In genomic region chr22:44567378-44567841, GRCh38 we compare ENCODE assay signal across 8 cellular contexts.
DNase-seq lines count a peak whose midpoint lies in the region; ATAC-seq, FAIRE-seq and TF ChIP-seq lines count a peak whose summit lies in the region.
"Not testable (repeated sequence)": the region's sequence is repeated elsewhere in the genome, so short reads cannot be mapped to it uniquely, and the experiment has no call there.

No MANE protein-coding gene starts in this region.

- H3K9ac ChIP-seq in K562 (ENCODE audit: insufficient read depth in 1 of 2, low read depth in 2 of 2, low read length in 2 of 2) = not testable (repeated sequence)

- not testable (repeated sequence) for H3K36me3 ChIP-seq in K562 (ENCODE audit: control insufficient read depth, insufficient read depth, low read length)

- H3K4me2 ChIP-seq in K562 (ENCODE audit: insufficient read depth, low read length) = not testable (repeated sequence)

- not testable (repeated sequence) for FAIRE-seq in K562 (lab: Jason Lieb, UNC)

- POLR2A ChIA-PET in K562 (lab: Yijun Ruan, JAX) = interaction anchor here (1.0 kb wide), 1 partner anchor 9 kb away, joined by 3 read pairs; no protein-coding TSS in a partner anchor

- H3K27ac ChIP-seq in K562 (ENCODE audit: extremely low read depth, low read depth, low read length) = not testable (repeated sequence)

- WGBS in K562 (ENCODE audit: insufficient coverage, low coverage, missing lambda C conversion rate) = 0% methylated on average over 5 of the region's 8 CpGs

- peak; percentile 34 for DNase-seq in AG10803 (ENCODE audit: low read depth)
- peak; percentile 2 for DNase-seq in HT-29 (ENCODE audit: low spot score)
- peak; percentile 32 for DNase-seq in NCI-H748 (lab: John Stamatoyannopoulos, UW; ENCODE audit: unreplicated experiment)
- DNase-seq in SK-MEL-5 (ENCODE audit: low read depth, low spot score) = peak; percentile 36
- DNase-seq in K562 (ENCODE audit: extremely low read depth in 1 of 4, low spot score in 3 of 4) = not testable (repeated sequence)
- DNase-seq in epithelial cell of esophagus (ENCODE audit: low read depth) = peak; percentile 25
- DNase-seq in kidney tubule cell (ENCODE audit: low spot score) = peak; percentile 53
- DNase-seq in stimulated activated CD8-positive, alpha-beta memory T cell treated with anti-CD3 and anti-CD28 coated beads, Interleukin-4, amount 100 ng/mL, for 48 hours = peak; percentile 14

- H3K27me3 ChIP-seq in K562 (ENCODE audit: control insufficient read depth in 2 of 2, insufficient read depth in 2 of 2, low read length in 2 of 2) = peaks cover 0 to 31% of the 10 kb centered on the region in 2 experiments; a peak in 3 of 5 replicates

- not testable (repeated sequence) for H3K4me1 ChIP-seq in K562 (replicated peaks in 1 of 2; ENCODE audit: control insufficient read depth in 2 of 2, insufficient read depth in 2 of 2, low read length in 2 of 2)

- H3K79me2 ChIP-seq in K562 (ENCODE audit: control insufficient read depth, insufficient read depth, low read length) = not testable (repeated sequence)

- BruUV-seq in K562 (replicated peaks; lab: Mats Ljungman, UMichigan) = not testable (repeated sequence)

- ATAC-seq in K562 = not testable (repeated sequence)

- intact Hi-C loops in K562 (cut with micrococcal nuclease) = not testable (repeated sequence)

- not testable (repeated sequence) for TF ChIP-seq CTCF in AG10803 (conservative IDR thresholded peaks at IDR 0.05; ENCODE audit: low read length); K562 (IDR thresholded peaks at IDR 0.05 in 2 of 3, conservative IDR thresholded peaks at IDR 0.05 in 1 of 3; ENCODE audit: insufficient read depth in 2 of 3, low read depth in 1 of 3, low read length in 3 of 3); epithelial cell of esophagus (IDR thresholded peaks at IDR 0.05; ENCODE audit: insufficient read depth, low read depth, low read length, missing control alignments)

- in situ Hi-C loops in SK-MEL-5 (cut with HindIII; ENCODE audit: low pct_unique_long_range_greater_than_20kb, low sequenced_read_pairs); K562 (cut with MboI): not testable (repeated sequence)

- TF ChIP-seq RAD21 in K562 (CRISPR knock-in tag; conservative IDR thresholded peaks at IDR 0.05 in 1 of 2, IDR thresholded peaks at IDR 0.05 in 1 of 2) = not testable (repeated sequence)

- H3K4me3 ChIP-seq in AG10803 (ENCODE audit: low read length); K562; epithelial cell of esophagus (ENCODE audit: low read length): not testable (repeated sequence)

- H3K9me1 ChIP-seq in K562 (ENCODE audit: control insufficient read depth, insufficient read depth, low read length) = not testable (repeated sequence)

- H4K20me1 ChIP-seq in K562 (replicated peaks; ENCODE audit: control insufficient read depth, insufficient read depth, low read length) = not testable (repeated sequence)

- TF ChIP-seq EP300 in K562 (IDR thresholded peaks at IDR 0.05; ENCODE audit: low read length) = not testable (repeated sequence)

- CTCF ChIA-PET in K562 (lab: Yijun Ruan, JAX; ENCODE audit: low intra/inter-chr PET ratio) = not testable (repeated sequence)

- not testable (repeated sequence) for H2AFZ ChIP-seq in K562 (ENCODE audit: low read depth, low read length)

- H3K9me3 ChIP-seq in K562 (replicated peaks; ENCODE audit: control insufficient read depth, insufficient read depth, low read depth, low read length) = not testable (repeated sequence)

- not testable (repeated sequence) for TF ChIP-seq POLR2A in K562 (conservative IDR thresholded peaks at IDR 0.05)

TF ChIP-seq in K562, 482 proteins besides CTCF, POLR2A, EP300 and RAD21:
- TF ChIP-seq NFIC (IDR thresholded peaks at IDR 0.05) = peak; percentile 19; the same call in 1 of the 2 replicates
